In the genomic region with DNA sequence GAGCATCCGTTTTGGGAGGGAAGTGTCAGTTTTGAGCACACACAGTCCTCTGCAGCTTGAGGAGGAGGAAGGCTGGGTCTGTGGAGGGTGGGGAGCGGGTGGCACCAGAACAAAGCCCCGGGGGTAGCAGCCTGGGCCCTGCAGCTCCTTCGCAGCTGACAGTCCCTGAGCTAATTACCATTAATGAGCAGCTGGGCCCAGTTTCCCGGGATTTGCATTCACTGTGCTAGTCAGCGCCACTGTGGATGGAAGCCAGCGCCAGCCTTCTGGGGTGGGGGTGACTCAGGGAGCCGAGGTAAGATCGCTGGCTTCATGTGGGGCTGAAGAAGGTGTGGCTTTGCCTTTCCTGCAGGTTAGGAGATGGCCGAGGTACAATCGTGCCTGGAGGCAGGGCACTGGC, we compare ENCODE assay signal across 20 cellular contexts. TPM values are rescaled to one million over a fixed set of nuclear protein-coding genes. Genes with fewer than 3 reads are reported as not detected.
DNase-seq lines count a peak whose midpoint lies in the region; ATAC-seq and TF ChIP-seq lines count a peak whose summit lies in the region.
"Had no signal": no experiment of that assay in that cellular context is flagged by ENCODE, and none has a peak within 500 bp of the region (broad histone marks: within the 10 kb centered on the region; RNA-seq: fewer than 3 reads in every experiment).

No MANE protein-coding gene starts in this region.

- no peaks in the 10 kb centered on the region for H3K9me3 ChIP-seq in Caco-2
- H3K9me3 ChIP-seq: adrenal gland, gastroesophageal sphincter, left ventricle myocardium inferior, neutrophil, thoracic aorta had no signal

- TF ChIP-seq CTCF in foreskin keratinocyte (conservative IDR thresholded peaks at IDR 0.05) (no peak), Caco-2 (IDR thresholded peaks at IDR 0.05; ENCODE audit: insufficient read depth in 1 of 2, low read depth in 1 of 2, low read length in 1 of 2, severe bottlenecking in 1 of 2, unreplicated experiment in 1 of 2) (no peak)

- no peak overlapping the region for H3K27ac Mint-ChIP-seq in activated T-helper 1 cell treated with anti-CD3 and anti-CD28 coated beads, Interleukin-12 subunit alpha, Interleukin-12 subunit beta, Interleukin-2, Interleukin-4 antibody, amounts not matched to agents 30 ng/mL and 10 ng/mL and 1 ng/mL, durations not matched to agents 14 hours and 24 hours and 36 hours
- no peak overlapping the region for H3K27ac Mint-ChIP-seq in Caco-2 (ENCODE audit: unreplicated experiment)

- H3K36me3 Mint-ChIP-seq in activated T-helper 1 cell treated with anti-CD3 and anti-CD28 coated beads, Interleukin-12 subunit alpha, Interleukin-12 subunit beta, Interleukin-2, Interleukin-4 antibody, amounts not matched to agents 30 ng/mL and 10 ng/mL and 1 ng/mL, durations not matched to agents 14 hours and 24 hours and 36 hours (ENCODE audit: low read depth): no peaks in the 10 kb centered on the region
- H3K36me3 Mint-ChIP-seq in Caco-2 (ENCODE audit: insufficient read depth, unreplicated experiment): no peaks in the 10 kb centered on the region

- H3K27me3 ChIP-seq in H7 (ENCODE audit: control insufficient read depth, insufficient read depth, low read length): 0 out of 2 replicates have a peak, but pooled peaks cover 1% of the 10 kb centered on the region
- H3K27me3 ChIP-seq in foreskin keratinocyte: peaks cover 49% of the 10 kb centered on the region
- H3K27me3 ChIP-seq in Caco-2 (replicated peaks; ENCODE audit: control insufficient read depth, insufficient read depth, low read length): no peaks in the 10 kb centered on the region
- H3K27me3 ChIP-seq: adrenal gland had no signal

- H3K4me1 ChIP-seq in foreskin keratinocyte (no peaks in the 10 kb centered on the region), Caco-2 (no peaks in the 10 kb centered on the region)
- H3K4me1 ChIP-seq: adrenal gland, gastroesophageal sphincter, left ventricle myocardium inferior had no signal

- POLR2A ChIA-PET in Caco-2 (lab: Charles Lee): no interaction called here

- H3K9me3 Mint-ChIP-seq in activated T-helper 1 cell treated with anti-CD3 and anti-CD28 coated beads, Interleukin-12 subunit alpha, Interleukin-12 subunit beta, Interleukin-2, Interleukin-4 antibody, amounts not matched to agents 30 ng/mL and 10 ng/mL and 1 ng/mL, durations not matched to agents 14 hours and 24 hours and 36 hours: no peaks in the 10 kb centered on the region
- no peaks in the 10 kb centered on the region for H3K9me3 Mint-ChIP-seq in Caco-2 (ENCODE audit: unreplicated experiment)

- no TSS peak for BruUV-seq in Caco-2 (replicated peaks; lab: Mats Ljungman, UMichigan)

- intact Hi-C loops in activated T-helper 1 cell treated with anti-CD3 and anti-CD28 coated beads, Interleukin-12 subunit alpha, Interleukin-12 subunit beta, Interleukin-2, Interleukin-4 antibody, amounts not matched to agents 30 ng/mL and 10 ng/mL and 1 ng/mL, durations not matched to agents 14 hours and 24 hours and 36 hours (cut with micrococcal nuclease): no loop called here
- intact Hi-C loops in Caco-2 (cut with micrococcal nuclease; ENCODE audit: unreplicated experiment): no loop called here

- no peak overlapping the region for H3K4me3 Mint-ChIP-seq in activated T-helper 1 cell treated with anti-CD3 and anti-CD28 coated beads, Interleukin-12 subunit alpha, Interleukin-12 subunit beta, Interleukin-2, Interleukin-4 antibody, amounts not matched to agents 30 ng/mL and 10 ng/mL and 1 ng/mL, durations not matched to agents 14 hours and 24 hours and 36 hours
- no peak overlapping the region for H3K4me3 Mint-ChIP-seq in Caco-2 (ENCODE audit: unreplicated experiment)

- DNase-seq in H7 (peak; percentile 55), NCI-H524 treated with DMSO at 0.1 percent for 48 hours (lab: John Stamatoyannopoulos, UW) (peak; percentile 59), foreskin keratinocyte (no peak), pons (ENCODE audit: low spot score) (peak; percentile 58), Caco-2 (no peak)
- DNase-seq in activated T-helper 1 cell treated with anti-CD3 and anti-CD28 coated beads, Interleukin-12 subunit alpha, Interleukin-12 subunit beta, Interleukin-2, Interleukin-4 antibody, amounts not matched to agents 30 ng/mL and 10 ng/mL and 1 ng/mL, durations not matched to agents 14 hours and 24 hours and 36 hours (ENCODE audit: low spot score): no peak
- DNase-seq: activated CD4-positive, alpha-beta T cell treated with anti-CD3 and anti-CD28 coated beads for 4 hours; adrenal gland; erythroblast; left ventricle myocardium inferior; SW 1271 had no signal

- H3K27me3 Mint-ChIP-seq in activated T-helper 1 cell treated with anti-CD3 and anti-CD28 coated beads, Interleukin-12 subunit alpha, Interleukin-12 subunit beta, Interleukin-2, Interleukin-4 antibody, amounts not matched to agents 30 ng/mL and 10 ng/mL and 1 ng/mL, durations not matched to agents 14 hours and 24 hours and 36 hours (ENCODE audit: insufficient read depth): peaks cover 12% of the 10 kb centered on the region
- no peaks in the 10 kb centered on the region for H3K27me3 Mint-ChIP-seq in Caco-2 (ENCODE audit: insufficient read depth, unreplicated experiment)

- H3K36me3 ChIP-seq in H7 (replicated peaks; ENCODE audit: control insufficient read depth, insufficient read depth, low read length) (no peaks in the 10 kb centered on the region), Caco-2 (ENCODE audit: control insufficient read depth, insufficient read depth, low read length) (no peaks in the 10 kb centered on the region)
- H3K36me3 ChIP-seq: adrenal gland, gastroesophageal sphincter, left ventricle myocardium inferior, neutrophil, thoracic aorta had no signal

- ATAC-seq in foreskin keratinocyte: peak; percentile 31
- no peak for ATAC-seq in GM18498 (IDR thresholded peaks at IDR 0.05; ENCODE audit: unreplicated experiment)
- ATAC-seq: gastroesophageal sphincter had no signal

- CTCF ChIA-PET in Caco-2 (lab: Charles Lee): no interaction called here

- H3K27ac ChIP-seq in foreskin keratinocyte: no peak overlapping the region
- H3K27ac ChIP-seq: adrenal gland, gastroesophageal sphincter, KMS-11, left ventricle myocardium inferior, neutrophil, thoracic aorta had no signal

- no peak overlapping the region for H3K4me3 ChIP-seq in H7 (ENCODE audit: insufficient read depth, low read depth, low read length)
- no peak overlapping the region for H3K4me3 ChIP-seq in Caco-2 (ENCODE audit: low read depth, low read length)
- H3K4me3 ChIP-seq: adrenal gland, gastroesophageal sphincter, left ventricle myocardium inferior, thoracic aorta had no signal

- no peaks in the 10 kb centered on the region for H3K4me1 Mint-ChIP-seq in activated T-helper 1 cell treated with anti-CD3 and anti-CD28 coated beads, Interleukin-12 subunit alpha, Interleukin-12 subunit beta, Interleukin-2, Interleukin-4 antibody, amounts not matched to agents 30 ng/mL and 10 ng/mL and 1 ng/mL, durations not matched to agents 14 hours and 24 hours and 36 hours (ENCODE audit: low read depth)
- H3K4me1 Mint-ChIP-seq in Caco-2 (ENCODE audit: low read depth, unreplicated experiment): peaks cover 7% of the 10 kb centered on the region

RNA-seq across cellular contexts. Expression of a gene that starts 18.5 kb away (rescaled TPM):
- total RNA-seq in H7 (2014; rRNA removed; shearing (Covaris generic)): 27.3 and 34.7 TPM in 2 replicates
- total RNA-seq in foreskin keratinocyte (38.1 and 51.9 TPM in 2 replicates), Caco-2 (2022) (32.5 and 33.7 TPM in 2 replicates)
- 33.7 and 41.6 TPM in 2 replicates for polyA plus RNA-seq in foreskin keratinocyte
- total RNA-seq in activated T-helper 1 cell treated with anti-CD3 and anti-CD28 coated beads, Interleukin-12 subunit alpha, Interleukin-12 subunit beta, Interleukin-2, Interleukin-4 antibody, amounts not matched to agents 30 ng/mL and 10 ng/mL and 1 ng/mL, durations not matched to agents 14 hours and 24 hours and 36 hours: 28.8 and 30.2 TPM in 2 replicates

RNA-seq across cellular contexts. Expression of a gene that starts 24.4 kb away (rescaled TPM):
- total RNA-seq in H7 (2014; rRNA removed; shearing (Covaris generic)): 4.2 and 5.1 TPM in 2 replicates
- total RNA-seq in foreskin keratinocyte (not detected in 2 replicates), Caco-2 (2022) (not detected in 2 replicates)
- 0.07 TPM in 1 of 2 replicates, not detected in the other for polyA plus RNA-seq in foreskin keratinocyte
- total RNA-seq in activated T-helper 1 cell treated with anti-CD3 and anti-CD28 coated beads, Interleukin-12 subunit alpha, Interleukin-12 subunit beta, Interleukin-2, Interleukin-4 antibody, amounts not matched to agents 30 ng/mL and 10 ng/mL and 1 ng/mL, durations not matched to agents 14 hours and 24 hours and 36 hours: 0.13 TPM in 1 of 2 replicates, not detected in the other
- total RNA-seq: HT-29, mononuclear cell, thoracic aorta had no signal

RNA-seq across cellular contexts. Expression of a gene that starts 41.1 kb away (rescaled TPM):
- total RNA-seq in H7 (2014; rRNA removed; shearing (Covaris generic)): 0.03 TPM in 1 of 2 replicates, not detected in the other
- total RNA-seq in foreskin keratinocyte (not detected in 2 replicates), Caco-2 (2022) (not detected in 2 replicates)
- not detected in 2 replicates for polyA plus RNA-seq in foreskin keratinocyte
- total RNA-seq in activated T-helper 1 cell treated with anti-CD3 and anti-CD28 coated beads, Interleukin-12 subunit alpha, Interleukin-12 subunit beta, Interleukin-2, Interleukin-4 antibody, amounts not matched to agents 30 ng/mL and 10 ng/mL and 1 ng/mL, durations not matched to agents 14 hours and 24 hours and 36 hours: not detected in 2 replicates
- total RNA-seq: adrenal gland, cardiac septum, Daoy, gastroesophageal sphincter, HT-29, left ventricle myocardium inferior, mononuclear cell, thoracic aorta had no signal
- polyA plus RNA-seq: adrenal gland had no signal

Comparison
In these comparisons a context has a peak if more than half of its experiments do, and no peak if none do; other contexts are left out.
1. DNase-seq: peak in H7 (single experiment), NCI-H524 treated with DMSO at 0.1 percent for 48 hours (single experiment) and pons (single experiment); none in foreskin keratinocyte (0 of 2), activated T-helper 1 cell treated with anti-CD3 and anti-CD28 coated beads, Interleukin-12 subunit alpha, Interleukin-12 subunit beta, Interleukin-2, Interleukin-4 antibody, amounts not matched to agents 30 ng/mL and 10 ng/mL and 1 ng/mL, durations not matched to agents 14 hours and 24 hours and 36 hours (single experiment) and Caco-2 (0 of 2).